8 cellular contexts compared by ENCODE assay signal in the genomic region with DNA sequence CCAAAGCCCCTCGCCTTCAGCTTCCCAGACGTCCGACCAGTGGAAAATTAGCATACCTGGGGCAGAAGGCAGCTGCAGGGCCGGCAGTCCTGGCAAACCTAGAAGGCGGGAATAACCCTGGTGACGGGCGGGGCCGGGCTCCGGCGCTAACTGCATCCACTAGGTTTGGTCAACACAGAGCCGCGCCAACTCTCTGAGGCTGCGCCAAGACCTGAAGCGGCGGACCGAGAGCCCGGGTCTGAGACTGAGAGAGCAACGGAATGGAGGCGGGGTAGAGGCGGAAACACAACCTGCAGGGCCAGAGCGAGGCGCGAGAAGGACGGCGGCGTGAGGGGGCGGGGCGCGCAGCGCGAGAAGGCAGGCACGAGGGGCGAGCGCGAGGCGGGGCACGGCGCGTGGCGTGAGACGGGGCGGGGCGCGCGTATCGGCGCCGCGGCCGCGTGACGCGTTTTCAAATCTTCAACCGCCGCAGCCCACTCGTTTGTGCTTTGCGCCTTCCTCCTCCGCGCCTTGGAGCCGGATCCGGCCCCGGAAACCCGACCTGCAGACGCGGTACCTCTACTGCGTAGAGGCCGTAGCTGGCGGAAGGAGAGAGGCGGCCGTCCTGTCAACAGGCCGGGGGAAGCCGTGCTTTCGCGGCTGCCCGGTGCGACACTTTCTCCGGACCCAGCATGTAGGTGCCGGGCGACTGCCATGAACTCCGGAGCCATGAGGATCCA.
DNase-seq lines count a peak whose midpoint lies in the region; ATAC-seq lines count a peak whose summit lies in the region.

Gene DBF4, plus strand, starts transcription at position 454 of the 719 bp plus-strand sequence. Its CDS starts 240 bp downstream, at position 694.
Gene SLC25A40, minus strand, starts transcription at position 321 of the 719 bp plus-strand sequence. CDS start 17,633 bp downstream, outside the sequence.

- H3K27ac Mint-ChIP-seq in central memory CD8-positive, alpha-beta T cell (ENCODE audit: low read depth), result peak within 1 kb of the TSS; percentile 99

- H3K36me3 Mint-ChIP-seq in central memory CD8-positive, alpha-beta T cell (ENCODE audit: insufficient read depth), result peaks cover 7% of the 10 kb centered on the region

- no peaks in the 10 kb centered on the region for H3K9me3 Mint-ChIP-seq in central memory CD8-positive, alpha-beta T cell

- H3K4me3 Mint-ChIP-seq in central memory CD8-positive, alpha-beta T cell, result peak within 1 kb of the TSS; percentile 96

- H3K4me1 Mint-ChIP-seq in central memory CD8-positive, alpha-beta T cell, result peaks cover 40% of the 10 kb centered on the region

- ATAC-seq in GM19043 (IDR thresholded peaks at IDR 0.05; ENCODE audit: low read depth, unreplicated experiment) (peak; percentile 82), HG03354 (IDR thresholded peaks at IDR 0.05; ENCODE audit: poor library complexity, severe bottlenecking, unreplicated experiment) (peak; percentile 91)
- peak; percentile 87 for ATAC-seq in central memory CD8-positive, alpha-beta T cell (replicated peaks; ENCODE audit: extremely low read depth, poor library complexity, severe bottlenecking)

- no peaks in the 10 kb centered on the region for H3K27me3 Mint-ChIP-seq in central memory CD8-positive, alpha-beta T cell

- DNase-seq in AG20443 (ENCODE audit: low spot score), result peak; percentile 97
- DNase-seq in NCI-H446 (lab: John Stamatoyannopoulos, UW), result peak; percentile 82 to 91
- peak; percentile 84 for DNase-seq in activated CD4-positive, CD25-positive, alpha-beta regulatory T cell treated with anti-CD3 and anti-CD28 coated beads, Interleukin-2, amount 50 U/mL, for 16 hours (ENCODE audit: low read depth, low spot score)
- peak; percentile 92 to 96 for DNase-seq in central memory CD8-positive, alpha-beta T cell (ENCODE audit: low spot score in 2 of 2)
- peak; percentile 94 for DNase-seq in iris pigment epithelial cell (ENCODE audit: low read depth)
- peak; percentile 88 to 95 for DNase-seq in stimulated activated CD4-positive, alpha-beta T cell treated with anti-CD3 and anti-CD28 coated beads, Interleukin-12 subunit alpha, Interleukin-12 subunit beta, amount 100 ng/mL, for 24 hours (ENCODE audit: low read depth in 2 of 2)

Comparison
In these comparisons a context has a peak if more than half of its experiments do, and no peak if none do; other contexts are left out.
1. Peak in every context shown above with its lines: DNase-seq and ATAC-seq.